Comparison of ENCODE assay signal across 2 cellular contexts in the genomic region with DNA sequence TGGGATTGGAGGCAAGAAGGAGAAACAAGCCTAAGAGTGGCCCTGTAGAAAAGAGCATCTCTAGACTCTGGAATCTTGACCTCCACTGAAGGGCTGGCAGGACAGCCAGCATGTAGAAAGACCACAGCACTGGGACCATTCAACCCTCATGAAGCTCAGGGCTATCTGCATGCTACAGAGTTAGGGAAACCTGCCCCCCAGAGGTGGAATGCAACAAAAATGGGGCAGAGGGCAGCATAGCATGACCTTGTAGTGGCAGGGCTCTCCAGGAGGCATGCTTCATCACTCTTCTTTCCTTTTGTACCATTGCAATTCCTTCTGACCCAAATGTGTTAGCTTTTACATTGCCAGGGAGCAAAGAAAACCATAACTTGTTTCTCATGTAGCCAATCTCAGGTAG.
A peak's percentile ranks its signal among the peaks of the same experiment; 100 is the strongest.
TF ChIP-seq lines count a peak whose summit lies in the region.

No MANE protein-coding gene starts in this region.

TF ChIP-seq in HCT116, 20 proteins besides CTCF, POLR2A, EP300 and RAD21:
- TF ChIP-seq CEBPB (IDR thresholded peaks at IDR 0.05; ENCODE audit: low read depth): no peak
- TF ChIP-seq ZNF274 (IDR thresholded peaks at IDR 0.05; ENCODE audit: low read depth, low read length): no peak
- TF ChIP-seq, protein P1, sequence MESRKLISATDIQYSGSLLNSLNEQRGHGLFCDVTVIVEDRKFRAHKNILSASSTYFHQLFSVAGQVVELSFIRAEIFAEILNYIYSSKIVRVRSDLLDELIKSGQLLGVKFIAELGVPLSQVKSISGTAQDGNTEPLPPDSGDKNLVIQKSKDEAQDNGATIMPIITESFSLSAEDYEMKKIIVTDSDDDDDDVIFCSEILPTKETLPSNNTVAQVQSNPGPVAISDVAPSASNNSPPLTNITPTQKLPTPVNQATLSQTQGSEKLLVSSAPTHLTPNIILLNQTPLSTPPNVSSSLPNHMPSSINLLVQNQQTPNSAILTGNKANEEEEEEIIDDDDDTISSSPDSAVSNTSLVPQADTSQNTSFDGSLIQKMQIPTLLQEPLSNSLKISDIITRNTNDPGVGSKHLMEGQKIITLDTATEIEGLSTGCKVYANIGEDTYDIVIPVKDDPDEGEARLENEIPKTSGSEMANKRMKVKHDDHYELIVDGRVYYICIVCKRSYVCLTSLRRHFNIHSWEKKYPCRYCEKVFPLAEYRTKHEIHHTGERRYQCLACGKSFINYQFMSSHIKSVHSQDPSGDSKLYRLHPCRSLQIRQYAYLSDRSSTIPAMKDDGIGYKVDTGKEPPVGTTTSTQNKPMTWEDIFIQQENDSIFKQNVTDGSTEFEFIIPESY (IDR thresholded peaks at IDR 0.05; ENCODE audit: extremely low read depth, insufficient replicate concordance, low read length): no peak
- no peak for TF ChIP-seq SIN3A (IDR thresholded peaks at IDR 0.05; ENCODE audit: low read depth)
- TF ChIP-seq TCF7L2 (IDR thresholded peaks at IDR 0.05; ENCODE audit: borderline replicate concordance, extremely low read depth, insufficient read depth, insufficient read length): no peak
- TF ChIP-seq SP1 (IDR thresholded peaks at IDR 0.05; ENCODE audit: low read depth): no peak
- no peak for TF ChIP-seq CBX3 (IDR thresholded peaks at IDR 0.05; ENCODE audit: low read depth)
- TF ChIP-seq YY1 (IDR thresholded peaks at IDR 0.05; ENCODE audit: extremely low read depth, insufficient replicate concordance, low read depth, low read length): no peak
- TF ChIP-seq EZH2phosphoT487 (IDR thresholded peaks at IDR 0.05; ENCODE audit: borderline replicate concordance): no peak
- no peak for TF ChIP-seq POLR2AphosphoS5 (IDR thresholded peaks at IDR 0.05; ENCODE audit: low read depth, low read length)
- TF ChIP-seq JUND (IDR thresholded peaks at IDR 0.05): no peak
- no peak for TF ChIP-seq MAX (IDR thresholded peaks at IDR 0.05)

TF ChIP-seq in liver, 16 proteins besides CTCF, POLR2A, EP300 and RAD21:
- no peak for TF ChIP-seq MAX (IDR thresholded peaks at IDR 0.05)
- peak; percentile 42 to 47 for TF ChIP-seq RXRA (IDR thresholded peaks at IDR 0.05)
- no peak for TF ChIP-seq YY1 (IDR thresholded peaks at IDR 0.05)
- TF ChIP-seq TAF1 (conservative IDR thresholded peaks at IDR 0.05): no peak
